Comparison of ENCODE assay signal across 8 cellular contexts in genomic region chr19:38003427-38004099, GRCh38.
DNase-seq lines count a peak whose midpoint lies in the region; ATAC-seq, FAIRE-seq and TF ChIP-seq lines count a peak whose summit lies in the region.

No MANE protein-coding gene starts in this region.

- in situ Hi-C loops in Panc1 (cut with HindIII; ENCODE audit: low pct_unique_long_range_greater_than_20kb, low sequenced_read_pairs) = no loop called here

- CTCF ChIA-PET in Panc1 (lab: Charles Lee) = interaction anchor here (1.5 kb wide), 1 partner anchor 101 kb away, joined by 3 read pairs; no protein-coding TSS in a partner anchor

- FAIRE-seq in HTR-8/SVneo (lab: Jason Lieb, UNC) = no peak

- TF ChIP-seq CTCF in Panc1 (IDR thresholded peaks at IDR 0.05) = no peak

- no peaks in the 10 kb centered on the region for H3K36me3 ChIP-seq in Panc1 (ENCODE audit: control insufficient read depth, insufficient read depth, low read length)

- intact Hi-C loops in Panc1 (cut with micrococcal nuclease; ENCODE audit: unreplicated experiment) = no loop called here
- intact Hi-C loops in left colon (cut with DNase I, micrococcal nuclease) = no loop called here

- H3K27ac ChIP-seq in Panc1 (ENCODE audit: low read length) (peak overlapping the region; percentile 83), cingulate gyrus (ENCODE audit: low read depth, low read length) (peak overlapping the region; percentile 96)

- H3K4me1 ChIP-seq in Panc1 (ENCODE audit: control insufficient read depth, insufficient read depth, low read length) = peaks cover 22% of the 10 kb centered on the region

- H3K9me3 ChIP-seq in Panc1 (ENCODE audit: control insufficient read depth, insufficient read depth, low read depth, low read length) = no peaks in the 10 kb centered on the region

- peak overlapping the region; percentile 31 to 41 for H3K4me3 ChIP-seq in Panc1 (ENCODE audit: low read depth in 2 of 2, low read length in 2 of 2)

- no peaks in the 10 kb centered on the region for H3K27me3 ChIP-seq in Panc1 (ENCODE audit: control insufficient read depth, insufficient read depth, low read length)

- no TSS peak for BruUV-seq in Panc1 (replicated peaks; lab: Mats Ljungman, UMichigan)

- POLR2A ChIA-PET in Panc1 (lab: Charles Lee) = interaction anchor here (0.6 to 0.9 kb wide), 3 partner anchors 10 to 198 kb away, joined by 3 to 5 read pairs (median 4); no protein-coding TSS in a partner anchor

- ATAC-seq in Panc1 (peak; percentile 56), left colon (peak; percentile 64), GM18870 (IDR thresholded peaks at IDR 0.05; ENCODE audit: unreplicated experiment) (no peak)
- ATAC-seq in stimulated activated naive CD8-positive, alpha-beta T cell treated with anti-CD3 and anti-CD28 coated beads, Interleukin-15, Interleukin-2, amounts not matched to agents 100 U/mL and 50 U/mL, for 24 hours = peak; percentile 63

- DNase-seq in DMS153 (lab: John Stamatoyannopoulos, UW) (peak; percentile 94), HTR-8/SVneo (ENCODE audit: insufficient read length, low spot score) (peak; percentile 51), Panc1 (ENCODE audit: low read depth, low spot score) (no peak), left colon (peak; percentile 52 to 55), NCI-H1930 (lab: John Stamatoyannopoulos, UW) (no peak)
- DNase-seq in stimulated activated naive CD8-positive, alpha-beta T cell treated with anti-CD3 and anti-CD28 coated beads, Interleukin-15, Interleukin-2, amounts not matched to agents 100 U/mL and 50 U/mL, for 24 hours = peak; percentile 32

Comparison
In these comparisons a context has a peak if more than half of its experiments do, and no peak if none do; other contexts are left out.
1. DNase-seq: peak in DMS153 (single experiment), HTR-8/SVneo (single experiment), left colon (2 of 2) and stimulated activated naive CD8-positive, alpha-beta T cell treated with anti-CD3 and anti-CD28 coated beads, Interleukin-15, Interleukin-2, amounts not matched to agents 100 U/mL and 50 U/mL, for 24 hours (single experiment); none in Panc1 (single experiment) and NCI-H1930 (0 of 2).